1 cellular context compared by ENCODE assay signal in the genomic region with DNA sequence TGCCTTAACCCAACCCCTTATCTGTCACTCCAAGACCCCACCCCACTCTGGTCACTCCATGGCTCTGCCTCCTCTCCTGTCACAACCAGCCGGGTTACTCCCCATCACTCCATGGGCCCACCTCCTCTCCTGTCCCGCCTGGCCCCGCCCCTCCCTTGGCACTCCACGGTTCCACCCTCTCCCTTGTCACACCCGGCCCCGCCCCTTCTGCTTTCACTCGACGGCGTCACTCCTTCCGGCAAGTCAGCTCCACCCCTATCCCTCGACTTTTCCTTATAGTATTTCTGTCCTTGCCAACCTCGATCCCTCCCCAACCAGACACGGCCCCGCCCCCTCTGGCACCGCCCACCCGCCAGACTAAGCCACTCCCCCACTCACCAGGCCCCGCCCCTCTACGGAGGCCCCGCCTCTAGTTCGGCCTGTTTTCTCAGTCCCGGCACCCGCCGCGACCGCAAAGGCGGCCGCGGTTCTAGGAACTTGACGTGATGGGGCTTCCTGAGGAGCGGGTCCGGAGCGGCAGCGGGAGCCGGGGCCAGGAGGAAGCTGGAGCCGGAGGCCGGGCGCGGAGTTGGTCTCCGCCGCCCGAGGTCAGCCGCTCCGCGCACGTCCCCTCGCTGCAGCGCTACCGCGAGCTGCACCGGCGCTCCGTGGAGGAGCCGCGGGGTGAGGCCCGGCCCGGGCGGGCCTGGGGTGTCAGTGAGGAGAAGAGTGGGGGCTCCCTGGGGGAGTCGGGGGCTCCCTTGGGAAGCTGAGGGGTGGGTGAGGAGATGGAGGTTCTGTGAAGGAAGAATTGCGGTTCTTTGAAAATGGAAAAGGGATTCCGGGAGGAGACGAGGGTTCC.
TF ChIP-seq lines count a peak whose summit lies in the region.

A gene with protein sequence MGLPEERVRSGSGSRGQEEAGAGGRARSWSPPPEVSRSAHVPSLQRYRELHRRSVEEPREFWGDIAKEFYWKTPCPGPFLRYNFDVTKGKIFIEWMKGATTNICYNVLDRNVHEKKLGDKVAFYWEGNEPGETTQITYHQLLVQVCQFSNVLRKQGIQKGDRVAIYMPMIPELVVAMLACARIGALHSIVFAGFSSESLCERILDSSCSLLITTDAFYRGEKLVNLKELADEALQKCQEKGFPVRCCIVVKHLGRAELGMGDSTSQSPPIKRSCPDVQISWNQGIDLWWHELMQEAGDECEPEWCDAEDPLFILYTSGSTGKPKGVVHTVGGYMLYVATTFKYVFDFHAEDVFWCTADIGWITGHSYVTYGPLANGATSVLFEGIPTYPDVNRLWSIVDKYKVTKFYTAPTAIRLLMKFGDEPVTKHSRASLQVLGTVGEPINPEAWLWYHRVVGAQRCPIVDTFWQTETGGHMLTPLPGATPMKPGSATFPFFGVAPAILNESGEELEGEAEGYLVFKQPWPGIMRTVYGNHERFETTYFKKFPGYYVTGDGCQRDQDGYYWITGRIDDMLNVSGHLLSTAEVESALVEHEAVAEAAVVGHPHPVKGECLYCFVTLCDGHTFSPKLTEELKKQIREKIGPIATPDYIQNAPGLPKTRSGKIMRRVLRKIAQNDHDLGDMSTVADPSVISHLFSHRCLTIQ (plus strand): TSS at position 452 of the 841 bp plus-strand sequence. CDS start 34 bp downstream, at position 486.

TF ChIP-seq in H1, 55 proteins besides CTCF, POLR2A, EP300 and RAD21 (continued from another document):
- TF ChIP-seq GABPA (IDR thresholded peaks at IDR 0.05; ENCODE audit: borderline replicate concordance, insufficient read depth, low read length) (no peak), HDAC6 (IDR thresholded peaks at IDR 0.05; ENCODE audit: low read depth, low read length) (no peak), SP2 (IDR thresholded peaks at IDR 0.05; ENCODE audit: low read length) (no peak), KDM4A (IDR thresholded peaks at IDR 0.05; ENCODE audit: low read depth, low read length, severe bottlenecking) (peak; percentile 68), EGR1 (IDR thresholded peaks at IDR 0.05; ENCODE audit: borderline replicate concordance, low read depth, low read length) (no peak), KDM5A (IDR thresholded peaks at IDR 0.05; ENCODE audit: low read length) (no peak), TAF1 (IDR thresholded peaks at IDR 0.05; ENCODE audit: low read depth, low read length) (peak; percentile 66; the same call in 1 of the 2 replicates), BRCA1 (IDR thresholded peaks at IDR 0.05; ENCODE audit: low read depth, low read length) (no peak)
